In the genomic region with DNA sequence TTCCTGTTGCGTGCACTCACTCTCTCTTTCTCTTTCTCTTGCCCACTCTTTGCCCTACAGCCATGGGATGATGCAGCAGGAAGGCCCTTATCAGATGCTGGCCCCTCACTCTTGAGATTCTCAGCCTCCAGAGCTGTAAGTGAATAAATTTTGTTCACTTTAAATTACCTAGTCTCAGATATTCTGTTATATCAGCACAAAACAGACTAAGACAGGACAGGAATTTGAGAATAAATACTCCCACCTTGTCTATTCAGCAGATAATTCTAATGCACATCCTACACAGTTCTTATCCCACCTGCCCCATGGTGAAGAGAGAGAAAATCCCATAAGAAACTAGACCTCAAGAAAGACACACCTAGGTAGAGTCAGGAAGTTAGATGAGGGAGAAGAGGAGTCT, we compare ENCODE assay signal across 35 cellular contexts.
"Had no signal": no experiment of that assay in that cellular context is flagged by ENCODE, and none has a peak within 500 bp of the region (broad histone marks: within the 10 kb centered on the region; RNA-seq: fewer than 3 reads in every experiment).

No MANE protein-coding gene starts in this region.

- H3K9me3 ChIP-seq: MG63 had no signal

- H3K27me3 ChIP-seq: MG63 had no signal

- DNase-seq: Kasumi-1, MG63, MM.1S, MV-4-11, NCI-H1048, NCI-H1092, NCI-H1092 treated with DMSO at 0.1 percent for 48 hours, NCI-H1105, NCI-H1105 treated with DMSO at 0.1 percent for 48 hours, NCI-H1417, NCI-H1417 treated with DMSO at 0.1 percent for 48 hours, NCI-H1436, NCI-H1436 treated with DMSO at 0.1 percent for 48 hours, NCI-H146, NCI-H1694, NCI-H1694 treated with DMSO at 0.1 percent for 48 hours, NCI-H187, NCI-H187 treated with DMSO at 0.1 percent for 48 hours, NCI-H1930, NCI-H2029, NCI-H2029 treated with DMSO at 0.1 percent for 48 hours, NCI-H2081, NCI-H2081 treated with DMSO at 0.1 percent for 48 hours, NCI-H2107, NCI-H2171, NCI-H2171 treated with DMSO at 0.1 percent for 48 hours, NCI-H2227 treated with DMSO at 0.1 percent for 48 hours, NCI-H226, NCI-H345, NCI-H446, NCI-H446 treated with DMSO at 0.1 percent for 48 hours, NCI-H510A, NCI-H510A treated with DMSO at 0.1 percent for 48 hours, NCI-H524, NCI-H524 treated with DMSO at 0.1 percent for 48 hours had no signal

- H3K36me3 ChIP-seq: MG63 had no signal

- H3K4me3 ChIP-seq: MG63 had no signal
